In genomic region chr1:55331355-55331754, GRCh38 we compare ENCODE assay signal across 20 cellular contexts.
DNase-seq lines count a peak whose midpoint lies in the region; ATAC-seq and TF ChIP-seq lines count a peak whose summit lies in the region.
"Had no signal": no experiment of that assay in that cellular context is flagged by ENCODE, and none has a peak within 500 bp of the region (broad histone marks: within the 10 kb centered on the region; RNA-seq: fewer than 3 reads in every experiment).

No MANE protein-coding gene starts in this region.

- POLR2A ChIA-PET in SK-N-SH (lab: Yijun Ruan, JAX) = no interaction called here

- CTCF ChIA-PET in SK-N-SH (lab: Yijun Ruan, JAX) = interaction anchor here (1.2 to 1.4 kb wide), 2 partner anchors 44 to 1253 kb away, joined by 4 read pairs; no protein-coding TSS in a partner anchor

- H2AFZ ChIP-seq in SK-N-SH (ENCODE audit: low read depth) = no peak overlapping the region
- H2AFZ ChIP-seq: GM23338 had no signal

- WGBS in SK-N-SH (ENCODE audit: low lambda C conversion rate) = 76% methylated on average over 7 of the region's 7 CpGs

- no peaks in the 10 kb centered on the region for H3K9me3 ChIP-seq in SK-N-SH
- H3K9me3 ChIP-seq: BLaER1, Caco-2 had no signal

- no peak overlapping the region for H3K9ac ChIP-seq in SK-N-SH
- H3K9ac ChIP-seq: BLaER1 had no signal

- no peak for DNase-seq in SK-N-SH
- peak; percentile 57 for DNase-seq in fibroblast of peridontal ligament (ENCODE audit: extremely low read depth)
- DNase-seq in smooth muscle cell of the brain vasculature (ENCODE audit: low read depth, low spot score) = peak; percentile 40
- no peak for DNase-seq in occipital lobe (lab: John Stamatoyannopoulos, UW)
- DNase-seq in NCI-H345 treated with DMSO at 0.1 percent for 48 hours (lab: John Stamatoyannopoulos, UW; ENCODE audit: unreplicated experiment) = no peak
- DNase-seq: Caco-2; CD4-positive, CD25-positive, alpha-beta regulatory T cell; CD8-positive, alpha-beta T cell; DMS153; DND-41; EL; GDM1; H9; HFFc6 had no signal

- no peaks in the 10 kb centered on the region for H3K4me1 ChIP-seq in SK-N-SH (ENCODE audit: control insufficient read depth in 1 of 2, insufficient read depth in 2 of 2, low read depth in 1 of 2, low read length in 1 of 2)
- H3K4me1 ChIP-seq: Caco-2 had no signal

- no peak for TF ChIP-seq RAD21 in SK-N-SH (IDR thresholded peaks at IDR 0.05; ENCODE audit: low read length)

- no peak for TF ChIP-seq CTCF in SK-N-SH (IDR thresholded peaks at IDR 0.05)

- H3K27me3 ChIP-seq in SK-N-SH (ENCODE audit: insufficient read depth) = no peaks in the 10 kb centered on the region
- H3K27me3 ChIP-seq: BLaER1 had no signal

- no peak overlapping the region for H3K27ac ChIP-seq in SK-N-SH (ENCODE audit: low read depth in 2 of 2, low read length in 1 of 2)
- H3K27ac ChIP-seq: 22Rv1, BLaER1, C4-2B had no signal

- H3K4me3 ChIP-seq in SK-N-SH (ENCODE audit: low read depth in 2 of 2, low read length in 1 of 2) = no peak overlapping the region
- H3K4me3 ChIP-seq: BLaER1, GM23338 had no signal

- no peaks in the 10 kb centered on the region for H3F3A ChIP-seq in SK-N-SH (replicated peaks; ENCODE audit: insufficient read depth)

- ATAC-seq in SK-N-SH treated with all-trans-retinoic acid at 6 μM for 48 hours = peak; percentile 50; the same call in 1 of the 3 replicates
- ATAC-seq: CD8-positive, alpha-beta T cell; GM23338; HCT116 had no signal

- H3K79me2 ChIP-seq in SK-N-SH (ENCODE audit: insufficient read depth) = no peaks in the 10 kb centered on the region

- H3K4me2 ChIP-seq in SK-N-SH = no peak overlapping the region
- H3K4me2 ChIP-seq: BLaER1, GM23338 had no signal

- no peaks in the 10 kb centered on the region for H4K20me1 ChIP-seq in SK-N-SH (ENCODE audit: insufficient read depth)
- H4K20me1 ChIP-seq: BLaER1 had no signal

- H3K9me2 ChIP-seq in SK-N-SH = no peaks in the 10 kb centered on the region

- H3K36me3 ChIP-seq in SK-N-SH (replicated peaks in 1 of 2; ENCODE audit: control insufficient read depth in 1 of 2, insufficient read depth in 2 of 2, low read length in 1 of 2) = no peaks in the 10 kb centered on the region
- H3K36me3 ChIP-seq: BLaER1 had no signal

- no peak for TF ChIP-seq EP300 in SK-N-SH (IDR thresholded peaks at IDR 0.05; ENCODE audit: borderline replicate concordance in 1 of 2, low read depth in 1 of 2, low read length in 1 of 2)

TF ChIP-seq in SK-N-SH treated with all-trans-retinoic acid at 6 μM for 48 hours, 23 proteins besides CTCF, POLR2A, EP300 and RAD21:
- TF ChIP-seq ZC3H10 (CRISPR knock-in tag; IDR thresholded peaks at IDR 0.05) (no peak), OSR1 (CRISPR knock-in tag; IDR thresholded peaks at IDR 0.05) (no peak), TCF4 (CRISPR knock-in tag; IDR thresholded peaks at IDR 0.05; ENCODE audit: borderline replicate concordance) (no peak), CSRNP3 (CRISPR knock-in tag; IDR thresholded peaks at IDR 0.05) (no peak), RARB (CRISPR knock-in tag; IDR thresholded peaks at IDR 0.05) (no peak), ARNTL (CRISPR knock-in tag; IDR thresholded peaks at IDR 0.05; ENCODE audit: borderline replicate concordance, low read depth) (no peak), ZNF565 (CRISPR knock-in tag; conservative IDR thresholded peaks at IDR 0.05; ENCODE audit: low read depth) (no peak), CREB5 (CRISPR knock-in tag; IDR thresholded peaks at IDR 0.05; ENCODE audit: low read depth) (no peak), ZNF70 (CRISPR knock-in tag; IDR thresholded peaks at IDR 0.05) (no peak), ZNF8 (CRISPR knock-in tag; IDR thresholded peaks at IDR 0.05) (no peak)
TF ChIP-seq in SK-N-SH treated with all-trans-retinoic acid at 6 μM for 48 hours: peak in this region for 0.

TF ChIP-seq in SK-N-SH, 30 proteins besides CTCF, POLR2A, EP300 and RAD21:
- TF ChIP-seq SMC3 (IDR thresholded peaks at IDR 0.05; ENCODE audit: low read depth, low read length) (no peak), MEF2A (IDR thresholded peaks at IDR 0.05; ENCODE audit: borderline replicate concordance, low read depth) (no peak), RCOR1 (IDR thresholded peaks at IDR 0.05; ENCODE audit: low read length) (no peak), RFX5 (IDR thresholded peaks at IDR 0.05; ENCODE audit: low read length) (no peak)

Comparison
In these comparisons a context has a peak if more than half of its experiments do, and no peak if none do; other contexts are left out.
1. DNase-seq: peak in fibroblast of peridontal ligament (single experiment) and smooth muscle cell of the brain vasculature (single experiment); none in SK-N-SH (single experiment), occipital lobe (single experiment) and NCI-H345 treated with DMSO at 0.1 percent for 48 hours (single experiment).